In the genomic region with DNA sequence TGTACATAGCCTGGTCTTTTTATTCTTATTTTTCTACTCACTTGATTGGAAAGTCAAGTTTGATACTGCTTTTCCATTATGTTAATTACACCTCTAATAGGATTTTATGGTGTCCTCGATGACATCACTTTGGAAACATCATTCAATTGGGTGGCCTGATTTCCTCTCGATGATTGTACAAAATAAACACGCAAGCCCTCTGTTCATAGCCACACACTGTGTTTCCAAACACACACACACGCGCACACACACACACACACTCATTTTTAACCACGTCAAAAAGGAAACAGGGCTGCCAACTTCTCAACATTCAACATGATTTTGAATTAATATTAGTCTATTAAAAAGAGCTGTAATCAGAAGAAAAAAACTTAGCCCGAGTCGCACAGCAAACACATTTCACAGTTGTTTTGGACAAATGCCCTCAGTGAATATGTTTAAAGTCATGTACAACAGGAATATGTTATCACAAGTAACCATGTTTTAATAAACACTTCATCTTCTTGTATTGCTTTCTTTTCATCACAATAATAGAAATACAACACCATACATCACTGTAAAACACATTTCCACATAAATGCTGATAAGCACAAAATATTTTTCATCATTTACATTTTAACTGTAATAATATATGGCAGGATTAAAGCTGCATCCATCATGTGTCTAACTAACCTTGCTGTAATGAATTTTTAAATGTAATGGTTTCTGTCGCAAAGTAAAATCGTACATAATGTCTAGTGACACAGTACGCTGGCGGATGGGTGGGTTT, we compare ENCODE assay signal across 21 cellular contexts.
DNase-seq lines count a peak whose midpoint lies in the region; ATAC-seq and TF ChIP-seq lines count a peak whose summit lies in the region.
"Had no signal": no experiment of that assay in that cellular context is flagged by ENCODE, and none has a peak within 500 bp of the region (broad histone marks: within the 10 kb centered on the region; RNA-seq: fewer than 3 reads in every experiment).

No MANE protein-coding gene starts in this region.

- no peak for ATAC-seq in Right ventricle myocardium inferior
- ATAC-seq: activated CD4-positive, CD25-positive, alpha-beta regulatory T cell treated with anti-CD3 and anti-CD28 coated beads, Interleukin-2, amount 50 U/mL, for 24 hours; SK-N-SH treated with all-trans-retinoic acid at 6 μM for 48 hours; stimulated activated naive B cell treated with anti-CD40 and anti-IgM and Interleukin-4, amounts not matched to agents 10 μg/mL and 1 μg/mL and 100 μg/mL, for 72 hours had no signal

- H3K79me2 ChIP-seq in neural cell (replicated peaks; ENCODE audit: insufficient read depth, low read length): no peaks in the 10 kb centered on the region

- peaks cover 63% of the 10 kb centered on the region for H3K4me1 ChIP-seq in left ventricle myocardium inferior

- no peaks in the 10 kb centered on the region for H4K20me1 ChIP-seq in neural cell (ENCODE audit: insufficient read depth)

- H3K9me3 ChIP-seq in left ventricle myocardium inferior (replicated peaks): no peaks in the 10 kb centered on the region
- H3K9me3 ChIP-seq in WERI-Rb-1 (ENCODE audit: severe bottlenecking): no peaks in the 10 kb centered on the region
- no peaks in the 10 kb centered on the region for H3K9me3 ChIP-seq in neural cell (ENCODE audit: low read length)
- H3K9me3 ChIP-seq: heart right ventricle, testis had no signal

- DNase-seq in left ventricle myocardium inferior (no peak), Right ventricle myocardium inferior (ENCODE audit: missing footprints) (no peak), NCI-H1436 treated with DMSO at 0.1 percent for 48 hours (lab: John Stamatoyannopoulos, UW) (peak; percentile 68), WERI-Rb-1 (no peak), NCI-H345 treated with DMSO at 0.1 percent for 48 hours (lab: John Stamatoyannopoulos, UW; ENCODE audit: unreplicated experiment) (no peak), NCI-H2081 treated with DMSO at 0.1 percent for 48 hours (lab: John Stamatoyannopoulos, UW) (no peak)
- DNase-seq in activated CD4-positive, CD25-positive, alpha-beta regulatory T cell treated with anti-CD3 and anti-CD28 coated beads, Interleukin-2, amount 50 U/mL, for 72 hours: no peak
- DNase-seq: activated naive CD4-positive, alpha-beta T cell treated with anti-CD3 and anti-CD28 coated beads for 36 hours; activated T-cell treated with anti-CD3 and anti-CD28 coated beads, Interleukin-2, amount 50 U/mL, for 48 hours; Kasumi-1; NCI-H1048; NCI-H2171 treated with DMSO at 0.1 percent for 48 hours; nephron progenitor cell; posterior cingulate gyrus; stimulated activated naive B cell treated with anti-CD40 and anti-IgM and Interleukin-4, amounts not matched to agents 10 μg/mL and 1 μg/mL and 100 μg/mL, for 72 hours; T1000; testis had no signal

- H3K27me3 ChIP-seq in left ventricle myocardium inferior (ENCODE audit: low read depth) (no peaks in the 10 kb centered on the region), WERI-Rb-1 (ENCODE audit: insufficient read depth, low read depth, severe bottlenecking) (no peaks in the 10 kb centered on the region), neural cell (ENCODE audit: insufficient read depth, low read depth, low read length) (no peaks in the 10 kb centered on the region)
- H3K27me3 ChIP-seq: heart right ventricle, testis had no signal

- TF ChIP-seq EP300 in neural cell (conservative IDR thresholded peaks at IDR 0.05; ENCODE audit: poor library complexity, severe bottlenecking): no peak

- no peak overlapping the region for H3K9ac ChIP-seq in neural cell (ENCODE audit: low read length)

- H3K4me3 ChIP-seq in left ventricle myocardium inferior (no peak overlapping the region), WERI-Rb-1 (ENCODE audit: low read depth, low read length) (no peak overlapping the region), neural cell (ENCODE audit: low read length) (no peak overlapping the region)
- H3K4me3 ChIP-seq: testis had no signal

- H3K27ac ChIP-seq in left ventricle myocardium inferior (replicated peaks): peak overlapping the region; percentile 74
- H3K27ac ChIP-seq in WERI-Rb-1: peak overlapping the region; percentile 40
- H3K27ac ChIP-seq in neural cell (ENCODE audit: low read length): peak overlapping the region; percentile 64

- H3F3A ChIP-seq in neural cell (ENCODE audit: insufficient read depth, low read length, poor library complexity, severe bottlenecking): no peaks in the 10 kb centered on the region

- no peaks in the 10 kb centered on the region for H3K9me2 ChIP-seq in neural cell (ENCODE audit: insufficient read depth, low read length)

- no peak for TF ChIP-seq RAD21 in neural cell (conservative IDR thresholded peaks at IDR 0.05)

- no peaks in the 10 kb centered on the region for H3K36me3 ChIP-seq in left ventricle myocardium inferior
- H3K36me3 ChIP-seq in WERI-Rb-1: no peaks in the 10 kb centered on the region
- no peaks in the 10 kb centered on the region for H3K36me3 ChIP-seq in neural cell (ENCODE audit: insufficient read depth, low read length)
- H3K36me3 ChIP-seq: heart right ventricle had no signal

- H3K4me2 ChIP-seq in neural cell (ENCODE audit: low read length): peak overlapping the region; percentile 9

- TF ChIP-seq CTCF in left ventricle myocardium inferior (IDR thresholded peaks at IDR 0.05; ENCODE audit: borderline replicate concordance) (no peak), WERI-Rb-1 (IDR thresholded peaks at IDR 0.05; ENCODE audit: low read depth, low read length) (no peak), neural cell (IDR thresholded peaks at IDR 0.05; ENCODE audit: poor library complexity, severe bottlenecking) (no peak)

- H2AFZ ChIP-seq in neural cell (ENCODE audit: low read depth, low read length): no peak overlapping the region

- intact Hi-C loops in left ventricle myocardium inferior (cut with micrococcal nuclease) (no loop called here), Right ventricle myocardium inferior (cut with DNase I) (no loop called here)

TF ChIP-seq in neural cell, 6 proteins besides CTCF, POLR2A, EP300 and RAD21:
- TF ChIP-seq SMC3 (conservative IDR thresholded peaks at IDR 0.05; ENCODE audit: poor library complexity) (no peak), TAF1 (IDR thresholded peaks at IDR 0.05; ENCODE audit: low read depth) (no peak), MXI1 (conservative IDR thresholded peaks at IDR 0.05; ENCODE audit: poor library complexity, severe bottlenecking) (no peak), EZH2 (IDR thresholded peaks at IDR 0.05; ENCODE audit: borderline replicate concordance, insufficient read depth, low read length, poor library complexity, severe bottlenecking) (no peak), POLR2AphosphoS5 (IDR thresholded peaks at IDR 0.05) (no peak)
- TF ChIP-seq, protein P1, sequence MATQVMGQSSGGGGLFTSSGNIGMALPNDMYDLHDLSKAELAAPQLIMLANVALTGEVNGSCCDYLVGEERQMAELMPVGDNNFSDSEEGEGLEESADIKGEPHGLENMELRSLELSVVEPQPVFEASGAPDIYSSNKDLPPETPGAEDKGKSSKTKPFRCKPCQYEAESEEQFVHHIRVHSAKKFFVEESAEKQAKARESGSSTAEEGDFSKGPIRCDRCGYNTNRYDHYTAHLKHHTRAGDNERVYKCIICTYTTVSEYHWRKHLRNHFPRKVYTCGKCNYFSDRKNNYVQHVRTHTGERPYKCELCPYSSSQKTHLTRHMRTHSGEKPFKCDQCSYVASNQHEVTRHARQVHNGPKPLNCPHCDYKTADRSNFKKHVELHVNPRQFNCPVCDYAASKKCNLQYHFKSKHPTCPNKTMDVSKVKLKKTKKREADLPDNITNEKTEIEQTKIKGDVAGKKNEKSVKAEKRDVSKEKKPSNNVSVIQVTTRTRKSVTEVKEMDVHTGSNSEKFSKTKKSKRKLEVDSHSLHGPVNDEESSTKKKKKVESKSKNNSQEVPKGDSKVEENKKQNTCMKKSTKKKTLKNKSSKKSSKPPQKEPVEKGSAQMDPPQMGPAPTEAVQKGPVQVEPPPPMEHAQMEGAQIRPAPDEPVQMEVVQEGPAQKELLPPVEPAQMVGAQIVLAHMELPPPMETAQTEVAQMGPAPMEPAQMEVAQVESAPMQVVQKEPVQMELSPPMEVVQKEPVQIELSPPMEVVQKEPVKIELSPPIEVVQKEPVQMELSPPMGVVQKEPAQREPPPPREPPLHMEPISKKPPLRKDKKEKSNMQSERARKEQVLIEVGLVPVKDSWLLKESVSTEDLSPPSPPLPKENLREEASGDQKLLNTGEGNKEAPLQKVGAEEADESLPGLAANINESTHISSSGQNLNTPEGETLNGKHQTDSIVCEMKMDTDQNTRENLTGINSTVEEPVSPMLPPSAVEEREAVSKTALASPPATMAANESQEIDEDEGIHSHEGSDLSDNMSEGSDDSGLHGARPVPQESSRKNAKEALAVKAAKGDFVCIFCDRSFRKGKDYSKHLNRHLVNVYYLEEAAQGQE (IDR thresholded peaks at IDR 0.05; ENCODE audit: borderline replicate concordance): no peak
